In the genomic region with DNA sequence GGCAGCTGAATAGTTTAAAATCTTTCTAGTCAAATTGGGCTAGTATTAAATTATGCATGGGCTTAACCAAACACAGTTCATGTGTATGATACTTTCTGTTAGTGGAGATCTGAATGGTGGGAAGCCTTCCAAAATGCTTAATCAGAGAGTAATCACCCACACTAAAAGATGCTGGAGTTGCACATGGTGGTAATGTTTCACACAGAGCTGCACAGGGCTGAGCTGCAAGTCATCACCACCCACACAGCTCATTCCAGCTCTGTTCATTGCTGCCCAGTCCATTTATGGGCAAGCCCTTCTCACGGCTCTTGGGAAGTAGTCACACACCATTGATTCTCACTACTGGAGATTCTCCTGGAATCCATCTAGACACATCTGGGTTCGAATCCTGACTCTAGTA, we compare ENCODE assay signal across 20 cellular contexts.
DNase-seq lines count a peak whose midpoint lies in the region; ATAC-seq and TF ChIP-seq lines count a peak whose summit lies in the region.
"Had no signal": no experiment of that assay in that cellular context is flagged by ENCODE, and none has a peak within 500 bp of the region (broad histone marks: within the 10 kb centered on the region; RNA-seq: fewer than 3 reads in every experiment).

No MANE protein-coding gene starts in this region.

- no peaks in the 10 kb centered on the region for H3K27me3 Mint-ChIP-seq in glutamatergic neuron (ENCODE audit: unreplicated experiment)
- H3K27me3 Mint-ChIP-seq: activated CD4-positive, alpha-beta memory T cell treated with anti-CD3 and anti-CD28 coated beads, Interleukin-2, amount 10 ng/mL, durations not matched to agents 7 days and 5 days had no signal

- intact Hi-C loops in mucosa of descending colon (cut with DNase I, micrococcal nuclease) = no loop called here

- H3K36me3 ChIP-seq in mucosa of descending colon (ENCODE audit: low read depth) = no peaks in the 10 kb centered on the region
- H3K36me3 ChIP-seq: BE2C, suprapubic skin had no signal

- H3K9me3 ChIP-seq in mucosa of descending colon = no peaks in the 10 kb centered on the region
- H3K9me3 ChIP-seq: BE2C, suprapubic skin had no signal

- no peaks in the 10 kb centered on the region for H3K36me3 Mint-ChIP-seq in glutamatergic neuron (ENCODE audit: unreplicated experiment)

- no peak overlapping the region for H3K27ac Mint-ChIP-seq in glutamatergic neuron (ENCODE audit: unreplicated experiment)
- H3K27ac Mint-ChIP-seq: activated CD4-positive, alpha-beta memory T cell treated with anti-CD3 and anti-CD28 coated beads, Interleukin-2, amount 10 ng/mL, durations not matched to agents 7 days and 5 days; activated T-cell treated with anti-CD3 and anti-CD28 coated beads, Interleukin-2, amount 50 U/mL, for 72 hours had no signal

- no peak for ATAC-seq in mucosa of descending colon
- ATAC-seq: activated T-cell treated with anti-CD3 and anti-CD28 coated beads, Interleukin-2, amount 50 U/mL, for 72 hours; HepG2 had no signal

- no peak for TF ChIP-seq CTCF in epithelial cell of proximal tubule (conservative IDR thresholded peaks at IDR 0.05; ENCODE audit: low read depth, low read length)
- TF ChIP-seq CTCF in retinal pigment epithelial cell (conservative IDR thresholded peaks at IDR 0.05; ENCODE audit: low read depth, low read length) = no peak
- TF ChIP-seq CTCF in glutamatergic neuron (IDR thresholded peaks at IDR 0.05; ENCODE audit: partially characterized antibody, unreplicated experiment) = no peak
- TF ChIP-seq CTCF in mucosa of descending colon (IDR thresholded peaks at IDR 0.05) = no peak

- H3K4me3 ChIP-seq in epithelial cell of proximal tubule (ENCODE audit: low read depth, low read length) (no peak overlapping the region), retinal pigment epithelial cell (ENCODE audit: low read length) (no peak overlapping the region), mucosa of descending colon (no peak overlapping the region)
- H3K4me3 ChIP-seq: suprapubic skin had no signal

- no peaks in the 10 kb centered on the region for H3K4me1 Mint-ChIP-seq in glutamatergic neuron (ENCODE audit: low read depth, unreplicated experiment)
- H3K4me1 Mint-ChIP-seq: activated CD4-positive, alpha-beta memory T cell treated with anti-CD3 and anti-CD28 coated beads, Interleukin-2, amount 10 ng/mL, durations not matched to agents 7 days and 5 days had no signal

- H3K4me1 ChIP-seq in mucosa of descending colon (ENCODE audit: low read depth) = no peaks in the 10 kb centered on the region
- H3K4me1 ChIP-seq: BE2C, suprapubic skin had no signal

- H3K4me3 Mint-ChIP-seq in glutamatergic neuron (ENCODE audit: unreplicated experiment) = no peak overlapping the region
- H3K4me3 Mint-ChIP-seq: activated CD4-positive, alpha-beta memory T cell treated with anti-CD3 and anti-CD28 coated beads, Interleukin-2, amount 10 ng/mL, durations not matched to agents 7 days and 5 days; activated T-cell treated with anti-CD3 and anti-CD28 coated beads, Interleukin-2, amount 50 U/mL, for 72 hours had no signal

- DNase-seq in Daoy (ENCODE audit: low read depth) (peak; percentile 81), RKO (ENCODE audit: low spot score) (peak; percentile 81), epithelial cell of proximal tubule (ENCODE audit: low read depth) (peak; percentile 33), retinal pigment epithelial cell (ENCODE audit: low read depth) (peak; percentile 1), NCI-H2081 treated with DMSO at 0.1 percent for 48 hours (lab: John Stamatoyannopoulos, UW) (no peak), glutamatergic neuron (no peak), mucosa of descending colon (no peak)
- DNase-seq in activated CD8-positive, alpha-beta memory T cell treated with anti-CD3 and anti-CD28 coated beads for 24 hours = no peak
- DNase-seq: activated CD4-positive, alpha-beta memory T cell treated with anti-CD3 and anti-CD28 coated beads, Interleukin-2, amount 10 ng/mL, durations not matched to agents 7 days and 5 days; activated T-cell treated with anti-CD3 and anti-CD28 coated beads, Interleukin-2, amount 50 U/mL, for 72 hours; BE2C; cerebellar nuclear complex; HCEC 1CT; head of caudate nucleus; kidney; NCI-H2081; NCI-H748 treated with DMSO at 0.1 percent for 48 hours; stimulated activated CD4-positive, alpha-beta T cell treated with anti-CD3 and anti-CD28 coated beads, Interleukin-2, amount 100 ng/mL, for 48 hours had no signal

- no peaks in the 10 kb centered on the region for H3K9me3 Mint-ChIP-seq in glutamatergic neuron (ENCODE audit: unreplicated experiment)
- H3K9me3 Mint-ChIP-seq: activated CD4-positive, alpha-beta memory T cell treated with anti-CD3 and anti-CD28 coated beads, Interleukin-2, amount 10 ng/mL, durations not matched to agents 7 days and 5 days had no signal

Comparison
In these comparisons a context has a peak if more than half of its experiments do, and no peak if none do; other contexts are left out.
1. DNase-seq: peak in Daoy (single experiment), RKO (single experiment), epithelial cell of proximal tubule (single experiment) and retinal pigment epithelial cell (single experiment); none in NCI-H2081 treated with DMSO at 0.1 percent for 48 hours (single experiment), glutamatergic neuron (single experiment), mucosa of descending colon (0 of 3) and activated CD8-positive, alpha-beta memory T cell treated with anti-CD3 and anti-CD28 coated beads for 24 hours (single experiment).